13 cellular contexts compared by ENCODE assay signal in genomic region chr11:43515090-43515489, GRCh38.
A peak's percentile ranks its signal among the peaks of the same experiment; 100 is the strongest.
DNase-seq lines count a peak whose midpoint lies in the region; ATAC-seq and TF ChIP-seq lines count a peak whose summit lies in the region.
"Had no signal": no experiment of that assay in that cellular context is flagged by ENCODE, and none has a peak within 500 bp of the region (broad histone marks: within the 10 kb centered on the region; RNA-seq: fewer than 3 reads in every experiment).

No MANE protein-coding gene starts in this region.

- no peak overlapping the region for H3T11ph ChIP-seq in H9 (ENCODE audit: low read length)

- H3K36me3 Mint-ChIP-seq in H9 (ENCODE audit: insufficient read depth in 1 of 3, low read depth in 3 of 3): no peaks in the 10 kb centered on the region
- no peaks in the 10 kb centered on the region for H3K36me3 Mint-ChIP-seq in activated T-cell treated with anti-CD3 and anti-CD28 coated beads, Interleukin-2, amount 50 U/mL, for 24 hours (ENCODE audit: low read depth)

- H3K36me3 ChIP-seq in BE2C: no peaks in the 10 kb centered on the region
- no peaks in the 10 kb centered on the region for H3K36me3 ChIP-seq in PC-9 (ENCODE audit: low read depth)

- no peaks in the 10 kb centered on the region for H3K23me2 ChIP-seq in H9 (ENCODE audit: insufficient read length, low read depth, low read length, poor library complexity, severe bottlenecking)

- H3K27ac Mint-ChIP-seq in H9: no peak overlapping the region
- H3K27ac Mint-ChIP-seq in activated T-cell treated with anti-CD3 and anti-CD28 coated beads, Interleukin-2, amount 50 U/mL, for 24 hours: no peak overlapping the region
- H3K27ac Mint-ChIP-seq: activated CD8-positive, alpha-beta T cell treated with anti-CD3 and anti-CD28 coated beads, Interleukin-2, amount 10 ng/mL, durations not matched to agents 7 days and 5 days; CD4-positive, alpha-beta T cell had no signal

- H3K27me3 Mint-ChIP-seq in H9 (ENCODE audit: low read depth): peaks cover 17% of the 10 kb centered on the region
- peaks cover 34% of the 10 kb centered on the region for H3K27me3 Mint-ChIP-seq in activated T-cell treated with anti-CD3 and anti-CD28 coated beads, Interleukin-2, amount 50 U/mL, for 24 hours

- H3K79me1 ChIP-seq in H9 (ENCODE audit: insufficient read depth, low read depth, low read length, poor library complexity, severe bottlenecking): no peaks in the 10 kb centered on the region

- no peak overlapping the region for H2BK120ac ChIP-seq in H9 (ENCODE audit: low read depth, low read length, poor library complexity, severe bottlenecking)

- H2AFZ ChIP-seq in H9 (ENCODE audit: low read length) (no peak overlapping the region), PC-9 (no peak overlapping the region)
- H2AFZ ChIP-seq: parathyroid adenoma had no signal

- no peak overlapping the region for H2BK5ac ChIP-seq in H9 (ENCODE audit: insufficient read length, low read length)

- H3K4me1 Mint-ChIP-seq in H9: peaks cover 5 to 9% of the 10 kb centered on the region in 2 experiments; a peak in 3 of 4 replicates
- H3K4me1 Mint-ChIP-seq in activated T-cell treated with anti-CD3 and anti-CD28 coated beads, Interleukin-2, amount 50 U/mL, for 24 hours (ENCODE audit: low read depth): peaks cover 12% of the 10 kb centered on the region

- no peaks in the 10 kb centered on the region for H3K4me1 ChIP-seq in BE2C
- H3K4me1 ChIP-seq in H9 (ENCODE audit: insufficient read depth, low read length): no peaks in the 10 kb centered on the region
- no peaks in the 10 kb centered on the region for H3K4me1 ChIP-seq in PC-9 (replicated peaks; ENCODE audit: insufficient read depth)
- H3K4me1 ChIP-seq: parathyroid adenoma had no signal

- no peak overlapping the region for H3K14ac ChIP-seq in H9 (ENCODE audit: insufficient read depth, low read length)

- peak; percentile 38 for TF ChIP-seq CTCF in BE2C (IDR thresholded peaks at IDR 0.05; ENCODE audit: low read depth, low read length)
- TF ChIP-seq CTCF in H9 (conservative IDR thresholded peaks at IDR 0.05): peak; percentile 65
- peak; percentile 40; the same call in 1 of the 2 replicates for TF ChIP-seq CTCF in PC-9 (conservative IDR thresholded peaks at IDR 0.05)
- peak; percentile 23 for TF ChIP-seq CTCF in fibroblast of villous mesenchyme (IDR thresholded peaks at IDR 0.05; ENCODE audit: insufficient read depth, low read depth, low read length)

- intact Hi-C loops in PC-9 (cut with micrococcal nuclease; ENCODE audit: unreplicated experiment): no loop called here

- H3K9me3 Mint-ChIP-seq in H9: no peaks in the 10 kb centered on the region; a peak in 1 of 5 replicates
- H3K9me3 Mint-ChIP-seq in activated T-cell treated with anti-CD3 and anti-CD28 coated beads, Interleukin-2, amount 50 U/mL, for 24 hours: no peaks in the 10 kb centered on the region
- H3K9me3 Mint-ChIP-seq: CD4-positive, alpha-beta T cell had no signal

- H4K5ac ChIP-seq in H9 (ENCODE audit: insufficient read length, low read depth, low read length): no peak overlapping the region

- no peak overlapping the region for H3K23ac ChIP-seq in H9 (ENCODE audit: insufficient read length, low read depth, low read length)

- no peak overlapping the region for H2BK20ac ChIP-seq in H9 (ENCODE audit: low read depth, low read length, poor library complexity, severe bottlenecking)

- H3K9me3 ChIP-seq in BE2C (no peaks in the 10 kb centered on the region), H9 (ENCODE audit: control insufficient read depth, low read depth, low read length) (no peaks in the 10 kb centered on the region), PC-9 (ENCODE audit: insufficient read depth, low read depth) (no peaks in the 10 kb centered on the region)

- H4K20me1 ChIP-seq in H9 (ENCODE audit: control insufficient read depth, insufficient read depth, insufficient read length) (no peaks in the 10 kb centered on the region), PC-9 (ENCODE audit: insufficient read depth) (no peaks in the 10 kb centered on the region)

- H3K9me2 ChIP-seq in PC-9 (ENCODE audit: insufficient read depth): no peaks in the 10 kb centered on the region

- H3K27me3 ChIP-seq in BE2C (no peaks in the 10 kb centered on the region), H9 (ENCODE audit: insufficient read depth, low read length) (no peaks in the 10 kb centered on the region), PC-9 (ENCODE audit: insufficient read depth, low read depth) (peaks cover 75% of the 10 kb centered on the region)

- H3K56ac ChIP-seq in H9 (ENCODE audit: insufficient read length, low read depth, low read length): no peak overlapping the region

- H3K4me2 ChIP-seq in H9 (ENCODE audit: insufficient read depth, insufficient read length, low read length) (no peak overlapping the region), PC-9 (no peak overlapping the region)

- no peak overlapping the region for H3K9ac ChIP-seq in H9 (ENCODE audit: extremely low read depth, insufficient read length, low read length)
- H3K9ac ChIP-seq: parathyroid adenoma had no signal

- WGBS in H9 (ENCODE audit: extremely low coverage, insufficient read length, low lambda C conversion rate): no CpG with 5 or more reads among the region's 6 CpGs

- H3K4me3 Mint-ChIP-seq in H9: no peak overlapping the region
- no peak overlapping the region for H3K4me3 Mint-ChIP-seq in activated T-cell treated with anti-CD3 and anti-CD28 coated beads, Interleukin-2, amount 50 U/mL, for 24 hours
- H3K4me3 Mint-ChIP-seq: activated CD8-positive, alpha-beta T cell treated with anti-CD3 and anti-CD28 coated beads, Interleukin-2, amount 10 ng/mL, durations not matched to agents 7 days and 5 days; CD4-positive, alpha-beta T cell had no signal

- no peak overlapping the region for H4K91ac ChIP-seq in H9 (ENCODE audit: insufficient read length, low read depth, low read length)

- ATAC-seq in HG03469 (IDR thresholded peaks at IDR 0.05; ENCODE audit: unreplicated experiment): no peak
- ATAC-seq: activated CD8-positive, alpha-beta T cell treated with anti-CD3 and anti-CD28 coated beads, Interleukin-2, amount 10 ng/mL, durations not matched to agents 7 days and 5 days had no signal

- H3K18ac ChIP-seq in H9 (ENCODE audit: insufficient read length, low read depth, low read length): no peak overlapping the region

- H3K27ac ChIP-seq in H9 (ENCODE audit: insufficient read length, low read depth, low read length) (no peak overlapping the region), PC-9 (no peak overlapping the region)
- H3K27ac ChIP-seq: parathyroid adenoma had no signal

- H2AK5ac ChIP-seq in H9 (ENCODE audit: insufficient read length, low read length): no peak overlapping the region

- peak; percentile 30 for DNase-seq in BE2C
- peak; percentile 72 for DNase-seq in H9
- no peak for DNase-seq in PC-9
- DNase-seq in fibroblast of villous mesenchyme (ENCODE audit: low read depth): no peak
- DNase-seq in SW 1271 (lab: John Stamatoyannopoulos, UW): no peak
- DNase-seq in activated T-cell treated with anti-CD3 and anti-CD28 coated beads, Interleukin-2, amount 50 U/mL, for 24 hours: no peak
- no peak for DNase-seq in stimulated activated CD8-positive, alpha-beta memory T cell treated with anti-CD3 and anti-CD28 coated beads, Interleukin-4, amount 100 ng/mL, for 48 hours
- DNase-seq: activated CD8-positive, alpha-beta T cell treated with anti-CD3 and anti-CD28 coated beads, Interleukin-2, amount 10 ng/mL, durations not matched to agents 7 days and 5 days; CD4-positive, alpha-beta T cell; erythroblast; stimulated activated CD4-positive, alpha-beta T cell treated with anti-CD3 and anti-CD28 coated beads, Interleukin-4, amount 100 ng/mL, for 4 hours had no signal

- H3F3A ChIP-seq in PC-9 (ENCODE audit: insufficient read depth, low read depth): no peaks in the 10 kb centered on the region

- CTCF ChIA-PET in PC-9 (lab: Charles Lee): no interaction called here

- H3K4me3 ChIP-seq in BE2C (ENCODE audit: low read depth, low read length): no peak overlapping the region
- no peak overlapping the region for H3K4me3 ChIP-seq in PC-9
- H3K4me3 ChIP-seq in fibroblast of villous mesenchyme (ENCODE audit: low read depth, low read length): no peak overlapping the region

- no peak overlapping the region for H2BK15ac ChIP-seq in H9 (ENCODE audit: low read depth, low read length)

- H3K79me2 ChIP-seq in H9 (ENCODE audit: insufficient read depth, low read length) (no peaks in the 10 kb centered on the region), PC-9 (ENCODE audit: low read depth) (no peaks in the 10 kb centered on the region)
- H3K79me2 ChIP-seq: parathyroid adenoma had no signal

- H4K8ac ChIP-seq in H9 (replicated peaks; ENCODE audit: insufficient read length, low read depth, low read length): no peak overlapping the region

- no TSS peak for BruUV-seq in PC-9 (replicated peaks; lab: Mats Ljungman, UMichigan)

- no peak overlapping the region for H3K4ac ChIP-seq in H9 (ENCODE audit: low read depth, low read length)

- POLR2A ChIA-PET in PC-9 (lab: Charles Lee; ENCODE audit: unreplicated experiment): no interaction called here

- no peak overlapping the region for H2BK12ac ChIP-seq in H9 (ENCODE audit: insufficient read length, low read depth, low read length)

Comparison
In these comparisons a context has a peak if more than half of its experiments do, and no peak if none do; other contexts are left out.
1. DNase-seq: peak in BE2C (single experiment) and H9 (single experiment); none in PC-9 (0 of 2), fibroblast of villous mesenchyme (single experiment), SW 1271 (0 of 2), activated T-cell treated with anti-CD3 and anti-CD28 coated beads, Interleukin-2, amount 50 U/mL, for 24 hours (single experiment) and stimulated activated CD8-positive, alpha-beta memory T cell treated with anti-CD3 and anti-CD28 coated beads, Interleukin-4, amount 100 ng/mL, for 48 hours (single experiment).
2. Peak in every context shown above with its lines, with median percentiles within 50 percentile points of each other: CTCF ChIP-seq.